Comparison of ENCODE assay signal across 8 cellular contexts in genomic region chr7:27095897-27096755, GRCh38. TPM values are rescaled to one million over a fixed set of nuclear protein-coding genes. Genes with fewer than 3 reads are reported as not detected.
DNase-seq lines count a peak whose midpoint lies in the region; ATAC-seq and TF ChIP-seq lines count a peak whose summit lies in the region.

Gene HOXA1, minus strand, starts transcription at chr7:27096000. Its CDS starts 88 bp downstream, at chr7:27095912.

- peaks cover 6% of the 10 kb centered on the region for H3K36me3 Mint-ChIP-seq in activated CD8-positive, alpha-beta memory T cell treated with anti-CD3 and anti-CD28 coated beads, Interleukin-2, amount 10 ng/mL, durations not matched to agents 7 days and 5 days
- H3K36me3 Mint-ChIP-seq in naive thymus-derived CD4-positive, alpha-beta T cell, result peaks cover 4 to 24% (median 17%) of the 10 kb centered on the region in 5 donors

- H3K27ac ChIP-seq in naive thymus-derived CD4-positive, alpha-beta T cell (ENCODE audit: low read depth, low read length), result peak within 1 kb of the TSS; percentile 57

- H3K27me3 Mint-ChIP-seq in activated CD8-positive, alpha-beta memory T cell treated with anti-CD3 and anti-CD28 coated beads, Interleukin-2, amount 10 ng/mL, durations not matched to agents 7 days and 5 days, result peaks cover 87% of the 10 kb centered on the region
- peaks cover 85 to 94% (median 87%) of the 10 kb centered on the region in 5 donors for H3K27me3 Mint-ChIP-seq in naive thymus-derived CD4-positive, alpha-beta T cell

- H3K27ac Mint-ChIP-seq in activated CD8-positive, alpha-beta memory T cell treated with anti-CD3 and anti-CD28 coated beads, Interleukin-2, amount 10 ng/mL, durations not matched to agents 7 days and 5 days, result peak within 1 kb of the TSS; percentile 72
- peak within 1 kb of the TSS in 4 of 9 donors; percentile 33 to 77 (median 66) for H3K27ac Mint-ChIP-seq in naive thymus-derived CD4-positive, alpha-beta T cell

- H3K36me3 ChIP-seq in naive thymus-derived CD4-positive, alpha-beta T cell (ENCODE audit: control insufficient read depth in 2 of 3, insufficient read depth in 3 of 3, low read length in 3 of 3), result peaks cover 0 to 5% (median 0%) of the 10 kb centered on the region in 3 experiments

- DNase-seq in CMK (ENCODE audit: low read depth) (peak; percentile 79), NCI-H82 treated with DMSO at 0.1 percent for 48 hours (lab: John Stamatoyannopoulos, UW; ENCODE audit: unreplicated experiment) (peak; percentile 89), erythroblast (lab: John Stamatoyannopoulos, UW) (peak; percentile 68 to 73)
- DNase-seq in activated CD8-positive, alpha-beta memory T cell treated with anti-CD3 and anti-CD28 coated beads, Interleukin-2, amount 10 ng/mL, durations not matched to agents 7 days and 5 days, result peak; percentile 87
- peak; percentile 44 to 72 (median 63) for DNase-seq in naive thymus-derived CD4-positive, alpha-beta T cell
- peak; percentile 75 for DNase-seq in stimulated activated naive CD4-positive, alpha-beta T cell treated with Interleukin-2 at 50 U/mL for 16 hours (lab: John Stamatoyannopoulos, UW)

- intact Hi-C loops in naive thymus-derived CD4-positive, alpha-beta T cell (cut with micrococcal nuclease), result loop anchor here (2.0 to 5.0 kb wide), 8 partner anchors 35 to 1233 kb away; partner anchors contain the start of genes HOXA4 (in 2 of the 2), SKAP2 (in 2 of the 2) and HOXA7 (in 1 of the 2)

- H3K4me1 Mint-ChIP-seq in activated CD8-positive, alpha-beta memory T cell treated with anti-CD3 and anti-CD28 coated beads, Interleukin-2, amount 10 ng/mL, durations not matched to agents 7 days and 5 days, result peaks cover 12% of the 10 kb centered on the region
- H3K4me1 Mint-ChIP-seq in naive thymus-derived CD4-positive, alpha-beta T cell, result peaks cover 9 to 36% (median 30%) of the 10 kb centered on the region in 7 donors

- peak within 1 kb of the TSS; percentile 78 for H3K4me3 Mint-ChIP-seq in activated CD8-positive, alpha-beta memory T cell treated with anti-CD3 and anti-CD28 coated beads, Interleukin-2, amount 10 ng/mL, durations not matched to agents 7 days and 5 days
- H3K4me3 Mint-ChIP-seq in naive thymus-derived CD4-positive, alpha-beta T cell, result peak within 1 kb of the TSS; percentile 79 to 94 (median 88)

- H3K27me3 ChIP-seq in naive thymus-derived CD4-positive, alpha-beta T cell (ENCODE audit: control insufficient read depth in 2 of 2, insufficient read depth in 2 of 2, low read length in 2 of 2), result peaks cover 3 to 9% of the 10 kb centered on the region in 2 donors

- no peaks in the 10 kb centered on the region for H3K9me3 Mint-ChIP-seq in activated CD8-positive, alpha-beta memory T cell treated with anti-CD3 and anti-CD28 coated beads, Interleukin-2, amount 10 ng/mL, durations not matched to agents 7 days and 5 days (ENCODE audit: low read depth)
- H3K9me3 Mint-ChIP-seq in naive thymus-derived CD4-positive, alpha-beta T cell, result peaks cover 0 to 6% (median 0%) of the 10 kb centered on the region in 11 donors

- peaks cover 9 to 21% of the 10 kb centered on the region in 2 donors for H3K4me1 ChIP-seq in naive thymus-derived CD4-positive, alpha-beta T cell (ENCODE audit: control insufficient read depth in 2 of 2, insufficient read depth in 2 of 2, low read length in 2 of 2)

- no peak for TF ChIP-seq POLR2A in erythroblast (IDR thresholded peaks at IDR 0.05; ENCODE audit: low read length)

- no peaks in the 10 kb centered on the region for H3K9me3 ChIP-seq in naive thymus-derived CD4-positive, alpha-beta T cell (ENCODE audit: control insufficient read depth in 2 of 3, low read length in 3 of 3)

- CTCF ChIA-PET in activated CD8-positive, alpha-beta memory T cell treated with anti-CD3 and anti-CD28 coated beads, Interleukin-2, amount 10 ng/mL, durations not matched to agents 7 days and 5 days (lab: Charles Lee), result interaction anchor here (0.7 to 1.7 kb wide), 6 partner anchors 9 to 415 kb away, joined by 3 to 5 read pairs (median 3); partner anchors contain the start of genes HOXA4 and HOXA5
- CTCF ChIA-PET in naive thymus-derived CD4-positive, alpha-beta T cell (lab: Charles Lee), result no interaction called here

- ATAC-seq in GM19455 (IDR thresholded peaks at IDR 0.05; ENCODE audit: unreplicated experiment) (peak; percentile 87), HG03565 (IDR thresholded peaks at IDR 0.05; ENCODE audit: unreplicated experiment) (peak; percentile 86)
- peak; percentile 93 for ATAC-seq in activated CD8-positive, alpha-beta memory T cell treated with anti-CD3 and anti-CD28 coated beads, Interleukin-2, amount 10 ng/mL, durations not matched to agents 7 days and 5 days
- ATAC-seq in naive thymus-derived CD4-positive, alpha-beta T cell, result peak; percentile 90

- peak within 1 kb of the TSS; percentile 76 for H3K4me3 ChIP-seq in naive thymus-derived CD4-positive, alpha-beta T cell (ENCODE audit: low read length)

- POLR2A ChIA-PET in naive thymus-derived CD4-positive, alpha-beta T cell (lab: Charles Lee), result no interaction called here

RNA-seq across cellular contexts. Expression of gene HOXA1, which starts in this region (rescaled TPM):
- total RNA-seq in activated CD8-positive, alpha-beta memory T cell treated with anti-CD3 and anti-CD28 coated beads, Interleukin-2, amount 10 ng/mL, durations not matched to agents 7 days and 5 days, result under 1 TPM; 0.28 to 0.76 TPM
- total RNA-seq in naive thymus-derived CD4-positive, alpha-beta T cell, result 1 to 10 TPM in 1 of 5 experiments, under 1 TPM in 3, not detected in 1; 0.10 to 1.1 (median 0.41) TPM
- polyA plus RNA-seq in naive thymus-derived CD4-positive, alpha-beta T cell, result under 1 TPM; 0.09 to 0.18 TPM

Comparison
In these comparisons a context has a peak if more than half of its experiments do, and no peak if none do; other contexts are left out.
1. Peak in every context shown above with its lines: DNase-seq, ATAC-seq, H3K4me3 ChIP-seq and H3K27ac ChIP-seq.
2. Peak in DNase-seq and ATAC-seq in activated CD8-positive, alpha-beta memory T cell treated with anti-CD3 and anti-CD28 coated beads, Interleukin-2, amount 10 ng/mL, durations not matched to agents 7 days and 5 days; RNA of the gene not detected or under 1 TPM.